ENCODE assay signal across 17 cellular contexts in genomic region chr4:139762715-139763114, GRCh38.
DNase-seq lines count a peak whose midpoint lies in the region; ATAC-seq and TF ChIP-seq lines count a peak whose summit lies in the region.
"Had no signal": no experiment of that assay in that cellular context is flagged by ENCODE, and none has a peak within 500 bp of the region (broad histone marks: within the 10 kb centered on the region; RNA-seq: fewer than 3 reads in every experiment).

No MANE protein-coding gene starts in this region.

- H3K27ac ChIP-seq in SK-N-MC (peak overlapping the region; percentile 93), gastroesophageal sphincter (peak overlapping the region in 3 of 4 donors; percentile 11 to 55 (median 42)), mesodermal cell (ENCODE audit: low read depth, low read length, severe bottlenecking) (peak overlapping the region; percentile 55), thyroid gland (peak overlapping the region; percentile 74 to 92 (median 87))

- TF ChIP-seq POLR2A in gastroesophageal sphincter (IDR thresholded peaks at IDR 0.05) (no peak), thyroid gland (IDR thresholded peaks at IDR 0.05) (no peak)

- TF ChIP-seq CTCF in gastroesophageal sphincter (IDR thresholded peaks at IDR 0.05) (no peak), thyroid gland (IDR thresholded peaks at IDR 0.05) (no peak), GM10266 (IDR thresholded peaks at IDR 0.05; ENCODE audit: control insufficient read depth, insufficient read depth, low read depth, missing control alignments) (no peak)

- H3K36me3 ChIP-seq in SK-N-MC (ENCODE audit: insufficient read depth, low read length) = no peaks in the 10 kb centered on the region
- no peaks in the 10 kb centered on the region for H3K36me3 ChIP-seq in gastroesophageal sphincter
- no peaks in the 10 kb centered on the region for H3K36me3 ChIP-seq in mesodermal cell (ENCODE audit: control insufficient read depth, insufficient read depth, low read length)
- H3K36me3 ChIP-seq in thyroid gland = no peaks in the 10 kb centered on the region
- H3K36me3 ChIP-seq: WERI-Rb-1 had no signal

- H3K4me3 ChIP-seq in SK-N-MC = no peak overlapping the region; the same call in 1 of the 2 replicates
- H3K4me3 ChIP-seq in gastroesophageal sphincter = no peak overlapping the region
- no peak overlapping the region for H3K4me3 ChIP-seq in mesodermal cell (ENCODE audit: extremely low read depth, insufficient read depth, low read length, poor library complexity, severe bottlenecking)
- H3K4me3 ChIP-seq in thyroid gland (replicated peaks in 1 of 3) = no peak overlapping the region
- H3K4me3 ChIP-seq: skin epidermis had no signal

- ATAC-seq in gastroesophageal sphincter = peak; percentile 66
- ATAC-seq: natural killer cell; stimulated activated naive CD8-positive, alpha-beta T cell treated with anti-CD3 and anti-CD28 coated beads, Interleukin-15, amount 100 ng/mL, for 72 hours had no signal

- 39% methylated on average over 5 of the region's 5 CpGs; no CpG with 5 or more reads in 1 of the 2 donors for WGBS in gastroesophageal sphincter (ENCODE audit: low coverage in 1 of 2), 2 donors
- WGBS in mesodermal cell (ENCODE audit: insufficient coverage in 2 of 2), 2 experiments = 100% methylated on average over 3 of the region's 5 CpGs; no CpG with 5 or more reads in 1 of the 2 experiments
- 43 to 72% methylated on average over 5 of the region's 5 CpGs for WGBS in thyroid gland, 2 donors

- no peaks in the 10 kb centered on the region for H3K9me3 ChIP-seq in SK-N-MC (ENCODE audit: low read depth, low read length)
- no peaks in the 10 kb centered on the region for H3K9me3 ChIP-seq in gastroesophageal sphincter
- H3K9me3 ChIP-seq in mesodermal cell (ENCODE audit: control insufficient read depth, low read length) = no peaks in the 10 kb centered on the region
- H3K9me3 ChIP-seq in thyroid gland = no peaks in the 10 kb centered on the region

- TF ChIP-seq EP300 in gastroesophageal sphincter (IDR thresholded peaks at IDR 0.05) = no peak

- H3K4me1 ChIP-seq in gastroesophageal sphincter = peaks cover 0 to 31% (median 11%) of the 10 kb centered on the region in 3 donors
- H3K4me1 ChIP-seq in mesodermal cell (ENCODE audit: control insufficient read depth, insufficient read depth, low read length, poor library complexity, severe bottlenecking) = peaks cover 32% of the 10 kb centered on the region
- peaks cover 37 to 39% of the 10 kb centered on the region in 2 donors for H3K4me1 ChIP-seq in thyroid gland

- H3K27me3 ChIP-seq in gastroesophageal sphincter (no peaks in the 10 kb centered on the region), thyroid gland (no peaks in the 10 kb centered on the region)

- H3K9ac ChIP-seq in SK-N-MC (ENCODE audit: insufficient read length) = no peak overlapping the region

- DNase-seq in SK-N-MC (ENCODE audit: low read depth, low spot score) (no peak), thyroid gland (peak in 1 of 2 donors; percentile 7), GM10266 (ENCODE audit: extremely low spot score) (no peak), NOMO-1 (lab: John Stamatoyannopoulos, UW; ENCODE audit: unreplicated experiment in 2 of 2) (no peak), cerebellar cortex (ENCODE audit: low spot score) (no peak), NCI-H82 (lab: John Stamatoyannopoulos, UW) (no peak)
- DNase-seq: activated gamma-delta T cell treated with Interleukin-2 at 50 U/mL for 16 hours; DMS153; effector memory CD4-positive, alpha-beta T cell; H7; head of caudate nucleus; natural killer cell; stimulated activated naive CD8-positive, alpha-beta T cell treated with anti-CD3 and anti-CD28 coated beads, Interleukin-15, amount 100 ng/mL, for 72 hours had no signal

- intact Hi-C loops in thyroid gland (cut with DNase I) = no loop called here

Comparison
In these comparisons a context has a peak if more than half of its experiments do, and no peak if none do; other contexts are left out.
1. H3K27ac ChIP-seq: peak in every context shown above with its lines; median percentile 93 in SK-N-MC; 87 in thyroid gland; 55 in mesodermal cell; 42 in gastroesophageal sphincter.